16 cellular contexts compared by ENCODE assay signal in genomic region chr10:116408716-116409115, GRCh38. TPM values are rescaled to one million over a fixed set of nuclear protein-coding genes. Genes with fewer than 3 reads are reported as not detected.
A peak's percentile ranks its signal among the peaks of the same experiment; 100 is the strongest.
DNase-seq lines count a peak whose midpoint lies in the region; ATAC-seq and TF ChIP-seq lines count a peak whose summit lies in the region.
"Had no signal": no experiment of that assay in that cellular context is flagged by ENCODE, and none has a peak within 500 bp of the region (broad histone marks: within the 10 kb centered on the region; RNA-seq: fewer than 3 reads in every experiment).

No MANE protein-coding gene starts in this region.

- intact Hi-C loops in adrenal gland (cut with DNase I), result no loop called here

- H3K4me1 ChIP-seq in Karpas-422 (ENCODE audit: low read length) (no peaks in the 10 kb centered on the region), mesendoderm (ENCODE audit: control insufficient read depth, low read depth, low read length) (no peaks in the 10 kb centered on the region), adrenal gland (replicated peaks in 1 of 2) (no peaks in the 10 kb centered on the region)
- H3K4me1 ChIP-seq: Peyer's patch, vagina had no signal

- H3K4me3 Mint-ChIP-seq in T-helper 17 cell, result no peak overlapping the region
- H3K4me3 Mint-ChIP-seq: central memory CD8-positive, alpha-beta T cell; naive B cell had no signal

- H3K36me3 ChIP-seq in Karpas-422 (ENCODE audit: insufficient read depth, low read length) (no peaks in the 10 kb centered on the region), mesendoderm (ENCODE audit: control insufficient read depth, insufficient read depth, low read length) (no peaks in the 10 kb centered on the region), adrenal gland (replicated peaks in 1 of 2) (no peaks in the 10 kb centered on the region)
- H3K36me3 ChIP-seq: Peyer's patch, vagina had no signal

- no peak overlapping the region for H3K9ac ChIP-seq in Karpas-422 (ENCODE audit: low read length)
- H3K9ac ChIP-seq in mesendoderm (ENCODE audit: low read length), result no peak overlapping the region

- WGBS in mesendoderm (ENCODE audit: extremely low coverage, insufficient coverage, low lambda C conversion rate), result no CpG with 5 or more reads among the region's 7 CpGs
- WGBS in adrenal gland, 4 donors, result 57 to 65% (median 59%) methylated on average over 7 of the region's 7 CpGs

- H3K9me2 ChIP-seq in Karpas-422 (replicated peaks; ENCODE audit: insufficient read depth, low read length), result no peaks in the 10 kb centered on the region

- H3K27me3 ChIP-seq in Karpas-422 (ENCODE audit: low read length), result no peaks in the 10 kb centered on the region
- no peaks in the 10 kb centered on the region for H3K27me3 ChIP-seq in mesendoderm (ENCODE audit: insufficient read depth, low read length, poor library complexity)
- no peaks in the 10 kb centered on the region for H3K27me3 ChIP-seq in adrenal gland
- H3K27me3 ChIP-seq: Peyer's patch, vagina had no signal

- no peaks in the 10 kb centered on the region for H4K20me1 ChIP-seq in Karpas-422 (ENCODE audit: insufficient read depth, low read depth, low read length)

- no peaks in the 10 kb centered on the region for H3K36me3 Mint-ChIP-seq in T-helper 17 cell (ENCODE audit: low read depth)
- H3K36me3 Mint-ChIP-seq: naive B cell had no signal

- no peak overlapping the region for H2AK5ac ChIP-seq in mesendoderm (ENCODE audit: low read length)

- no peak overlapping the region for H2BK120ac ChIP-seq in mesendoderm (ENCODE audit: low read depth, low read length)

- H3K4me1 Mint-ChIP-seq in T-helper 17 cell, result no peaks in the 10 kb centered on the region
- H3K4me1 Mint-ChIP-seq: central memory CD8-positive, alpha-beta T cell; naive B cell had no signal

- H3K27me3 Mint-ChIP-seq in T-helper 17 cell, result peaks cover 4% of the 10 kb centered on the region
- H3K27me3 Mint-ChIP-seq: central memory CD8-positive, alpha-beta T cell had no signal

- H3K79me2 ChIP-seq in Karpas-422 (ENCODE audit: low read length), result no peaks in the 10 kb centered on the region
- H3K79me2 ChIP-seq in mesendoderm (ENCODE audit: control insufficient read depth, insufficient read depth, low read length), result no peaks in the 10 kb centered on the region

- no peak overlapping the region for H3K4me2 ChIP-seq in Karpas-422 (ENCODE audit: low read depth, low read length, poor library complexity, severe bottlenecking)
- no peak overlapping the region for H3K4me2 ChIP-seq in mesendoderm (ENCODE audit: low read length)

- no peak overlapping the region for H2BK5ac ChIP-seq in mesendoderm (ENCODE audit: low read length)

- H4K8ac ChIP-seq in mesendoderm (ENCODE audit: low read depth, low read length), result no peak overlapping the region

- no peak overlapping the region for H3K23ac ChIP-seq in mesendoderm (ENCODE audit: low read length)

- ATAC-seq in GM18867 (IDR thresholded peaks at IDR 0.05; ENCODE audit: unreplicated experiment) (peak; percentile 96), GM21786 (IDR thresholded peaks at IDR 0.05; ENCODE audit: unreplicated experiment) (peak; percentile 86), GM19467 (IDR thresholded peaks at IDR 0.05; ENCODE audit: unreplicated experiment) (no peak), T-helper 17 cell (no peak)

- no peak for TF ChIP-seq POLR2A in adrenal gland (IDR thresholded peaks at IDR 0.05)

- H3K56ac ChIP-seq in mesendoderm (ENCODE audit: low read length), result no peak overlapping the region

- H4K5ac ChIP-seq in mesendoderm (ENCODE audit: low read length), result no peak overlapping the region

- H3K18ac ChIP-seq in mesendoderm (ENCODE audit: low read length), result no peak overlapping the region

- H2BK15ac ChIP-seq in mesendoderm (replicated peaks; ENCODE audit: low read depth), result no peak overlapping the region

- no peaks in the 10 kb centered on the region for H3K9me3 ChIP-seq in Karpas-422 (ENCODE audit: low read length)
- H3K9me3 ChIP-seq in adrenal gland (replicated peaks in 1 of 3), result no peaks in the 10 kb centered on the region
- no peaks in the 10 kb centered on the region for H3K9me3 ChIP-seq in T-helper 17 cell (ENCODE audit: control insufficient read depth, low read length, poor library complexity, severe bottlenecking)
- H3K9me3 ChIP-seq: Peyer's patch, vagina had no signal

- peak; percentile 50 for DNase-seq in Karpas-422
- DNase-seq in mesendoderm, result peak; percentile 30
- no peak for DNase-seq in NCI-H187 (lab: John Stamatoyannopoulos, UW)
- DNase-seq in adrenal gland, result no peak
- DNase-seq in T-helper 17 cell, result no peak
- DNase-seq: activated CD4-positive, alpha-beta T cell treated with anti-CD3 and anti-CD28 coated beads for 1 hour; AML-193; naive B cell; NCI-H2227 treated with DMSO at 0.1 percent for 48 hours; Peyer's patch; stimulated activated CD4-positive, alpha-beta T cell treated with anti-CD3 and anti-CD28 coated beads, Interleukin-2, amount 100 ng/mL, for 24 hours had no signal

- no peak for TF ChIP-seq CTCF in adrenal gland (IDR thresholded peaks at IDR 0.05)

- H3K4ac ChIP-seq in mesendoderm (ENCODE audit: low read depth, low read length), result no peak overlapping the region

- no peaks in the 10 kb centered on the region for H3K79me1 ChIP-seq in mesendoderm (ENCODE audit: low read length)

- no peak overlapping the region for H3K27ac Mint-ChIP-seq in T-helper 17 cell
- H3K27ac Mint-ChIP-seq: naive B cell had no signal

- no peak overlapping the region for H3K4me3 ChIP-seq in Karpas-422 (ENCODE audit: low read length)
- no peak overlapping the region for H3K4me3 ChIP-seq in mesendoderm (ENCODE audit: low read length)
- H3K4me3 ChIP-seq in adrenal gland, result no peak overlapping the region
- H3K4me3 ChIP-seq: Peyer's patch, vagina had no signal

- H2AFZ ChIP-seq in Karpas-422 (ENCODE audit: low read length), result no peak overlapping the region

- H3K27ac ChIP-seq in Karpas-422 (ENCODE audit: low read length) (no peak overlapping the region), mesendoderm (ENCODE audit: low read depth, low read length) (no peak overlapping the region), adrenal gland (no peak overlapping the region)
- H3K27ac ChIP-seq: Peyer's patch, vagina had no signal

RNA-seq across cellular contexts. Expression of gene PNLIPRP3, which starts 18.9 kb away (rescaled TPM):
- total RNA-seq in Karpas-422 (2014; rRNA removed; shearing (Covaris generic); ENCODE audit: low replicate concordance), result not detected in 2 replicates
- polyA plus RNA-seq in mesendoderm (2013, experiment 1 of 2), result not detected
- not detected for polyA plus RNA-seq in mesendoderm (2013, experiment 2 of 2)
- total RNA-seq in adrenal gland (under 1 TPM in 2 of 8 donors, not detected in 6; 0.11 to 0.14 TPM), T-helper 17 cell (not detected)
- not detected for polyA plus RNA-seq in adrenal gland

Comparison
In these comparisons a context has a peak if more than half of its experiments do, and no peak if none do; other contexts are left out.
1. ATAC-seq: peak in GM18867 (single experiment) and GM21786 (single experiment); none in GM19467 (single experiment) and T-helper 17 cell (single experiment).
2. DNase-seq: peak in Karpas-422 (single experiment) and mesendoderm (single experiment); none in NCI-H187 (0 of 2), adrenal gland (0 of 7) and T-helper 17 cell (0 of 3).